14 cellular contexts compared by ENCODE assay signal in the genomic region with DNA sequence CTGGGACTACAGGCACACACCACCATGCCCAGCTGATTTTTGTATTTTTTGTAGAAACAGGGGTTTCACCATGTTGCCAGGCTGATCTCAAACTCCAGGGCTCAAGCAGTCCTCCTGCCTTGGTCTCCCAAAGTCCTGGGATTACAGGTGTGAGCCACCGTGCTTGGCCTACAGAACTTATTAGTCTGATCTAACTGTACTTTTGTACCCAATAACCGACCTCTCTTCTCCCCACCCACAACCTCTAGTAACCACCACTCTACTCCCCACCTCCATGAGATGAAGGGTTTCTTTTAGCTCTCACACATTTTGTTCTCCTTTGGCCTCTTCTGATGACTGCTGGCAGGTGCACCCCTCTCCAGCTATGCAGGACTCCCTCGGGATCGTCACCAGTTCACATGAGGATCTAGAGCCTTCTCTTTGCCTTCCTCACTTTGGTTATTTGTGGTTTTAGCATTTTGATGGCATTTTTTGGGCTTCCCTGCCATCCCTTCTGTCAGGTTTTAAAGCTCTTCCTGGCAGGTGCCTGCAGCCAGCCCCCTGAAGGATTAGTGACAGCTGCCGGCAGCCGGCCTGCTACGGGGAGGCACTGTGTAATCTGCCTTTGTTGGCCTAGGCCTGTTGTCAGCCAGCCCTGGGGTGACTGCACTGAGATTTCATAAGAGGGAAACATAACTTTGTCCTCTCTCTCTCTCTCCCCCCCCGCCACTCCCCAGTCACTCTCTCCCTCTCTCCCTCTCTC.
DNase-seq lines count a peak whose midpoint lies in the region; ATAC-seq, FAIRE-seq and TF ChIP-seq lines count a peak whose summit lies in the region.
"Had no signal": no experiment of that assay in that cellular context is flagged by ENCODE, and none has a peak within 500 bp of the region (broad histone marks: within the 10 kb centered on the region; RNA-seq: fewer than 3 reads in every experiment).

No MANE protein-coding gene starts in this region.

- ATAC-seq in left lung (peak; percentile 10), GM18873 (IDR thresholded peaks at IDR 0.05; ENCODE audit: low FRiP score, unreplicated experiment) (no peak)

- DNase-seq in NCI-H446 (lab: John Stamatoyannopoulos, UW): peak; percentile 19 to 43
- DNase-seq in NCI-H446 treated with DMSO at 0.1 percent for 48 hours (lab: John Stamatoyannopoulos, UW): no peak
- DNase-seq in SJCRH30: peak; percentile 87 to 90
- no peak for DNase-seq in left lung
- DNase-seq in small intestine: peak; percentile 75
- no peak for DNase-seq in kidney glomerular epithelial cell (lab: John Stamatoyannopoulos, UW)
- no peak for DNase-seq in AG20443 (ENCODE audit: low spot score)
- DNase-seq: activated CD4-positive, alpha-beta memory T cell treated with anti-CD3 and anti-CD28 coated beads, Interleukin-2, amount 10 ng/mL, durations not matched to agents 7 days and 5 days; NCI-H2081 treated with DMSO at 0.1 percent for 48 hours; stimulated activated CD4-positive, alpha-beta T cell treated with anti-CD3 and anti-CD28 coated beads, Interleukin-2, amount 100 ng/mL, for 48 hours; stimulated activated CD8-positive, alpha-beta memory T cell treated with anti-CD3 and anti-CD28 coated beads, Interleukin-4, amount 100 ng/mL, for 48 hours had no signal

- H3K36me3 ChIP-seq in SJCRH30 (no peaks in the 10 kb centered on the region), left lung (no peaks in the 10 kb centered on the region), small intestine (ENCODE audit: control insufficient read depth in 2 of 2, insufficient read depth in 2 of 2, low read length in 2 of 2) (no peaks in the 10 kb centered on the region)

- intact Hi-C loops in left lung (cut with DNase I): no loop called here

- H3K27ac ChIP-seq in SJCRH30 (peak overlapping the region; percentile 16), left lung (no peak overlapping the region), small intestine (ENCODE audit: low read depth in 1 of 2, low read length in 1 of 2) (no peak overlapping the region)
- H3K27ac ChIP-seq: SK-N-MC had no signal

- no peak for TF ChIP-seq CTCF in left lung (IDR thresholded peaks at IDR 0.05)

- H3K4me3 ChIP-seq in SJCRH30 (no peak overlapping the region), left lung (no peak overlapping the region), small intestine (ENCODE audit: low read depth in 1 of 2, low read length in 2 of 2) (no peak overlapping the region)
- H3K4me3 ChIP-seq: SK-N-MC had no signal

- WGBS in small intestine, 3 donors: 8 to 51% (median 42%) methylated on average over 8 of the region's 8 CpGs

- H3K9me3 ChIP-seq in SJCRH30 (replicated peaks): no peaks in the 10 kb centered on the region
- H3K9me3 ChIP-seq in left lung: no peaks in the 10 kb centered on the region
- H3K9me3 ChIP-seq in small intestine (ENCODE audit: control insufficient read depth, low read depth): no peaks in the 10 kb centered on the region

- no peak for FAIRE-seq in small intestine (lab: Jason Lieb, UNC)
- FAIRE-seq: endothelial cell of umbilical vein had no signal

- H3K4me1 ChIP-seq in SJCRH30 (peaks cover 24% of the 10 kb centered on the region), left lung (no peaks in the 10 kb centered on the region), small intestine (ENCODE audit: control insufficient read depth in 2 of 2, insufficient read depth in 1 of 2, low read depth in 1 of 2, low read length in 1 of 2) (no peaks in the 10 kb centered on the region)

- no peaks in the 10 kb centered on the region for H3K27me3 ChIP-seq in SJCRH30
- H3K27me3 ChIP-seq in left lung: no peaks in the 10 kb centered on the region
- no peaks in the 10 kb centered on the region for H3K27me3 ChIP-seq in small intestine (ENCODE audit: control insufficient read depth in 2 of 2, insufficient read depth in 2 of 2, low read length in 2 of 2)

Comparison
In these comparisons a context has a peak if more than half of its experiments do, and no peak if none do; other contexts are left out.
1. DNase-seq: peak in NCI-H446 (2 of 2), SJCRH30 (2 of 2) and small intestine (single experiment); none in NCI-H446 treated with DMSO at 0.1 percent for 48 hours (single experiment), left lung (0 of 2), kidney glomerular epithelial cell (single experiment) and AG20443 (single experiment).